Comparison of ENCODE assay signal across 24 cellular contexts in genomic region chr9:130593020-130593419, GRCh38.
"Had no signal": no experiment of that assay in that cellular context is flagged by ENCODE, and none has a peak within 500 bp of the region (broad histone marks: within the 10 kb centered on the region; RNA-seq: fewer than 3 reads in every experiment).

No MANE protein-coding gene starts in this region.

- H3K36me3 ChIP-seq: ovary had no signal

- DNase-seq: cerebellar nuclear complex; cortex of kidney; foreskin fibroblast; gastrocnemius medialis; heart left ventricle; kidney; left ventricle myocardium superior; midbrain; naive thymus-derived CD4-positive, alpha-beta T cell; occipital lobe; ovary; sigmoid colon; stimulated activated CD4-positive, alpha-beta T cell treated with anti-CD3 and anti-CD28 coated beads, Interleukin-2, amount 100 ng/mL, for 24 hours; stimulated activated CD4-positive, alpha-beta T cell treated with anti-CD3 and anti-CD28 coated beads, Interleukin-4, amount 100 ng/mL, for 24 hours; stimulated activated naive CD4-positive, alpha-beta T cell treated with Interleukin-2 at 50 U/mL for 16 hours; stomach; tibial artery had no signal

- H3K27ac Mint-ChIP-seq: memory B cell; naive thymus-derived CD4-positive, alpha-beta T cell; type B pancreatic cell had no signal

- ATAC-seq: esophagus mucosa; gastrocnemius medialis; heart left ventricle; left ventricle myocardium superior; naive thymus-derived CD4-positive, alpha-beta T cell; stimulated activated effector memory CD8-positive, alpha-beta T cell treated with anti-CD3 and anti-CD28 coated beads, Interleukin-12 subunit alpha, Interleukin-12 subunit beta, amount 100 ng/mL, for 72 hours had no signal

- H3K27me3 Mint-ChIP-seq: memory B cell; naive thymus-derived CD4-positive, alpha-beta T cell; type B pancreatic cell had no signal

- H2AFZ ChIP-seq: hepatocyte had no signal

- H3K27me3 ChIP-seq: gastrocnemius medialis, heart left ventricle, hepatocyte, ovary, sigmoid colon, stomach, tibial artery had no signal

- H3K27ac ChIP-seq: epithelial cell of prostate, gastrocnemius medialis, hepatocyte, ovary, sigmoid colon, stomach, tibial artery had no signal

- H3K4me2 ChIP-seq: hepatocyte had no signal

- H3K4me3 ChIP-seq: gastrocnemius medialis, heart left ventricle, hepatocyte, lung, ovary, sigmoid colon, stomach, tibial artery had no signal

- H3K9me3 Mint-ChIP-seq: memory B cell; naive thymus-derived CD4-positive, alpha-beta T cell; stimulated activated effector memory CD8-positive, alpha-beta T cell treated with anti-CD3 and anti-CD28 coated beads, Interleukin-12 subunit alpha, Interleukin-12 subunit beta, amount 100 ng/mL, for 72 hours; type B pancreatic cell had no signal

- H3K4me3 Mint-ChIP-seq: memory B cell; naive thymus-derived CD4-positive, alpha-beta T cell; stimulated activated effector memory CD8-positive, alpha-beta T cell treated with anti-CD3 and anti-CD28 coated beads, Interleukin-12 subunit alpha, Interleukin-12 subunit beta, amount 100 ng/mL, for 72 hours; type B pancreatic cell had no signal

- H3K9me3 ChIP-seq: gastrocnemius medialis, heart left ventricle, ovary, sigmoid colon, stomach, tibial artery had no signal
